ENCODE assay signal across 8 cellular contexts in genomic region chr2:230326453-230327417, GRCh38. TPM values are rescaled to one million over a fixed set of nuclear protein-coding genes. Genes with fewer than 3 reads are reported as not detected.
DNase-seq lines count a peak whose midpoint lies in the region; ATAC-seq and TF ChIP-seq lines count a peak whose summit lies in the region.

SP140L (plus strand) TSS chr2:230327193; CDS start chr2:230327270, 77 bp downstream.

- H3K9me3 Mint-ChIP-seq in CD8-positive, alpha-beta memory T cell, result no peaks in the 10 kb centered on the region

- peaks cover 44% of the 10 kb centered on the region for H3K4me1 ChIP-seq in CD8-positive, alpha-beta memory T cell (ENCODE audit: insufficient read depth, low read length)

- in situ Hi-C loops in astrocyte of the spinal cord (cut with HindIII; ENCODE audit: low sequenced_read_pairs), result no loop called here

- peak within 1 kb of the TSS; percentile 83 for H3K27ac ChIP-seq in CD8-positive, alpha-beta memory T cell (ENCODE audit: low read depth, low read length)

- ATAC-seq in GM21381 (IDR thresholded peaks at IDR 0.05; ENCODE audit: unreplicated experiment), result peak; percentile 95

- no peaks in the 10 kb centered on the region for H3K9me3 ChIP-seq in CD8-positive, alpha-beta memory T cell (ENCODE audit: low read length)

- H3K27me3 Mint-ChIP-seq in CD8-positive, alpha-beta memory T cell, result no peaks in the 10 kb centered on the region

- CTCF ChIA-PET in CD8-positive, alpha-beta memory T cell (lab: Charles Lee), result interaction anchor here (0.6 to 2.8 kb wide), 4 partner anchors 9 to 386 kb away, joined by 3 to 14 read pairs (median 4); partner anchors contain the start of gene CAB39

- H3K27me3 ChIP-seq in CD8-positive, alpha-beta memory T cell (ENCODE audit: insufficient read depth, low read length, poor library complexity, severe bottlenecking), result no peaks in the 10 kb centered on the region

- H3K4me3 ChIP-seq in CD8-positive, alpha-beta memory T cell (ENCODE audit: low read length), result peak within 1 kb of the TSS; percentile 92
- peak within 1 kb of the TSS; percentile 50 for H3K4me3 ChIP-seq in astrocyte of the spinal cord (ENCODE audit: low read depth, low read length)

- H3K36me3 ChIP-seq in CD8-positive, alpha-beta memory T cell (ENCODE audit: insufficient read depth, low read length), result no peaks in the 10 kb centered on the region

- POLR2A ChIA-PET in CD8-positive, alpha-beta memory T cell (lab: Charles Lee), result interaction anchor here (0.7 to 2.4 kb wide), 8 partner anchors 8 to 276 kb away, joined by 3 to 18 read pairs (median 4); partner anchors contain the start of gene SP100

- TF ChIP-seq CTCF in astrocyte of the spinal cord (IDR thresholded peaks at IDR 0.05; ENCODE audit: low read depth, low read length), result no peak

- peaks cover 60 to 87% (median 75%) of the 10 kb centered on the region in 3 donors for H3K4me1 Mint-ChIP-seq in CD8-positive, alpha-beta memory T cell

- H3K4me3 Mint-ChIP-seq in CD8-positive, alpha-beta memory T cell, result peak within 1 kb of the TSS; percentile 87 to 98 (median 95)

- H3K27ac Mint-ChIP-seq in CD8-positive, alpha-beta memory T cell, result peak within 1 kb of the TSS; percentile 92 to 100 (median 98)

- DNase-seq in CD8-positive, alpha-beta memory T cell, result peak; percentile 71 to 90 (median 77)
- DNase-seq in HT-29 (ENCODE audit: low spot score) (peak; percentile 81), T-helper 9 cell (peak; percentile 64), astrocyte of the spinal cord (ENCODE audit: low read depth, low spot score) (peak; percentile 85), kidney glomerular epithelial cell (lab: John Stamatoyannopoulos, UW) (peak; percentile 80), NCI-H1092 (lab: John Stamatoyannopoulos, UW) (no peak)
- DNase-seq in stimulated activated CD4-positive, alpha-beta T cell treated with anti-CD3 and anti-CD28 coated beads, Interleukin-2, amount 100 ng/mL, for 4 hours (ENCODE audit: low read depth), result peak; percentile 75

- peaks cover 10 to 33% (median 20%) of the 10 kb centered on the region in 3 donors for H3K36me3 Mint-ChIP-seq in CD8-positive, alpha-beta memory T cell

RNA-seq across cellular contexts. Expression of gene SP140L, which starts in this region (rescaled TPM):
- total RNA-seq in CD8-positive, alpha-beta memory T cell, result 10 to 100 TPM; 31.4 to 32.5 TPM
- 30.1 TPM for polyA plus RNA-seq in CD8-positive, alpha-beta memory T cell
- 2.7 and 3.5 TPM in 2 replicates for total RNA-seq in HT-29 (2014; rRNA removed; shearing (Covaris generic))
